Comparison of ENCODE assay signal across 8 cellular contexts in the genomic region with DNA sequence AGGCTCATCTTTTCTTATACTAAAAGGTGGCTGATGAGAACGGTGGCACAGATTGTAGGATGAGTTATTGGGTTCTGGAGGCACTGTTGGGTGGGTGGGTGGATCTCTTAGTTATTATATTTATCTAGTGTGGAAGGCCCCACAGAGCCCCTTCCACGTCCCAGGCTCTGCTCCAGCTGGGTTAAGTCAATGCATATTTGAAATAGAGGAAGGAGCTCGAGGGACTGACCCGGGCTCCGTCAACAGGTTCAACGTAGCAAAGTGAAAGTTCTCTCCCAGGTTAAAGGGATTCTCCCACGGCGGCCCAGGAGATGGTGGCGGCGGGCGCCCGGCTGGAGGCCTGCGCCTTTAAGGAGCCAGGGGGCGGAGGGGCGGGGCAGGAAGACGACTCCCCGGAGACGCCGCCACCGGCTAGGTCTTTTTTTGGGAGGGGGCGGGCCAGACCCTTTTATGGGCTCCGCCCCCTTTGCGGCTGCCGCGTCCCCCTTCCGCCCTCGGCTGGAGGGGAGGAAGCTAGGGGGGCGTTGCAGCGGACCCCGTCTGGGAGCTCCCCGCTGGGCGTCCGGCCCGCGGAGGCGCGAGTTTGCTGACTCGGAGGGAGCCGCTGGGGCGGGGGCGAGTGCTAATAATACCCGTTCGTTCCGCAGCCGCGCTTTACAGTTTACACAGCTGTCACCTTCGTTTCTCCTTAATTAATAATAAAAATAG. TPM values are rescaled to one million over a fixed set of nuclear protein-coding genes. Genes with fewer than 3 reads are reported as not detected.
A peak's percentile ranks its signal among the peaks of the same experiment; 100 is the strongest.
DNase-seq lines count a peak whose midpoint lies in the region; TF ChIP-seq lines count a peak whose summit lies in the region.

No MANE protein-coding gene starts in this region.

- H3T11ph ChIP-seq in H9 (ENCODE audit: low read length): no peak overlapping the region

- H4K8ac ChIP-seq in H9 (replicated peaks; ENCODE audit: insufficient read length, low read depth, low read length): no peak overlapping the region

- H3K79me2 ChIP-seq in H9 (ENCODE audit: insufficient read depth, low read length) (peaks cover 4% of the 10 kb centered on the region; the same call in 1 of the 2 replicates), MM.1S (ENCODE audit: low read length) (peaks cover 28% of the 10 kb centered on the region)

- H3K14ac ChIP-seq in H9 (ENCODE audit: insufficient read depth, low read length): no peak overlapping the region

- peak; percentile 65 for DNase-seq in G401 (ENCODE audit: low spot score)
- DNase-seq in H9: peak; percentile 96
- DNase-seq in MM.1S: peak; percentile 94
- DNase-seq in SIG-M5 treated with dmso at 0.1 percent for 504 hours (lab: John Stamatoyannopoulos, UW; ENCODE audit: unreplicated experiment): peak; percentile 95
- DNase-seq in activated naive CD4-positive, alpha-beta T cell (lab: John Stamatoyannopoulos, UW): peak; percentile 73 to 92 (median 81)
- peak; percentile 86 for DNase-seq in germinal center (ENCODE audit: low spot score)
- DNase-seq in occipital lobe (lab: John Stamatoyannopoulos, UW): peak; percentile 71

- H3K4me3 Mint-ChIP-seq in H9: peak overlapping the region; percentile 76 to 90

- H3K4me1 Mint-ChIP-seq in H9: peaks cover 27 to 38% of the 10 kb centered on the region in 2 experiments

- H3K27me3 ChIP-seq in H9 (ENCODE audit: insufficient read depth, low read length) (no peaks in the 10 kb centered on the region), MM.1S (replicated peaks; ENCODE audit: insufficient read depth, low read length) (no peaks in the 10 kb centered on the region)

- no peak overlapping the region for H3K27ac ChIP-seq in H9 (ENCODE audit: insufficient read length, low read depth, low read length)
- H3K27ac ChIP-seq in MM.1S (ENCODE audit: low read length): peak overlapping the region; percentile 95
- H3K27ac ChIP-seq in temporal lobe (ENCODE audit: low read depth, low read length): peak overlapping the region; percentile 59

- H2BK5ac ChIP-seq in H9 (ENCODE audit: insufficient read length, low read length): no peak overlapping the region

- no peak overlapping the region for H3K4ac ChIP-seq in H9 (ENCODE audit: low read depth, low read length)

- WGBS in H9 (ENCODE audit: extremely low coverage, insufficient read length, low lambda C conversion rate): no CpG with 5 or more reads among the region's 47 CpGs

- H3K4me1 ChIP-seq in H9 (ENCODE audit: insufficient read depth, low read length): peaks cover 2% of the 10 kb centered on the region; the same call in 1 of the 2 replicates
- H3K4me1 ChIP-seq in MM.1S (ENCODE audit: low read length): peaks cover 11% of the 10 kb centered on the region

- H3K18ac ChIP-seq in H9 (ENCODE audit: insufficient read length, low read depth, low read length): no peak overlapping the region

- no peak overlapping the region for H3K23ac ChIP-seq in H9 (ENCODE audit: insufficient read length, low read depth, low read length)

- peak overlapping the region; percentile 99 for H3K4me3 ChIP-seq in MM.1S (ENCODE audit: low read length)

- peaks cover under 1% of the 10 kb centered on the region for H4K20me1 ChIP-seq in H9 (ENCODE audit: control insufficient read depth, insufficient read depth, insufficient read length)
- no peaks in the 10 kb centered on the region for H4K20me1 ChIP-seq in MM.1S (ENCODE audit: insufficient read depth, low read length)

- H4K91ac ChIP-seq in H9 (ENCODE audit: insufficient read length, low read depth, low read length): no peak overlapping the region

- H3K9me2 ChIP-seq in MM.1S (replicated peaks; ENCODE audit: insufficient read depth, low read length): no peaks in the 10 kb centered on the region

- no peak overlapping the region for H3K27ac Mint-ChIP-seq in H9

- in situ Hi-C loops in G401 (cut with HindIII; ENCODE audit: low sequenced_read_pairs): no loop called here

- H2BK12ac ChIP-seq in H9 (ENCODE audit: insufficient read length, low read depth, low read length): no peak overlapping the region

- H4K5ac ChIP-seq in H9 (ENCODE audit: insufficient read length, low read depth, low read length): no peak overlapping the region

- peaks cover 3% of the 10 kb centered on the region for H3K79me1 ChIP-seq in H9 (ENCODE audit: insufficient read depth, low read depth, low read length, poor library complexity, severe bottlenecking)

- H3K36me3 Mint-ChIP-seq in H9 (ENCODE audit: insufficient read depth in 1 of 3, low read depth in 3 of 3): peaks cover 0 to 23% (median 16%) of the 10 kb centered on the region in 3 experiments; a peak in 6 of 7 replicates

- H3K27me3 Mint-ChIP-seq in H9 (ENCODE audit: low read depth): peaks cover 14% of the 10 kb centered on the region

- no peak overlapping the region for H2AK5ac ChIP-seq in H9 (ENCODE audit: insufficient read length, low read length)

- H2AFZ ChIP-seq in H9 (ENCODE audit: low read length) (peak overlapping the region; percentile 3), MM.1S (ENCODE audit: low read length) (peak overlapping the region; percentile 68)

- no peak overlapping the region for H2BK15ac ChIP-seq in H9 (ENCODE audit: low read depth, low read length)

- H3K9ac ChIP-seq in H9 (ENCODE audit: extremely low read depth, insufficient read length, low read length) (no peak overlapping the region), MM.1S (ENCODE audit: low read length) (peak overlapping the region; percentile 92)

- H3K9me3 Mint-ChIP-seq in H9: no peaks in the 10 kb centered on the region

- H2BK120ac ChIP-seq in H9 (ENCODE audit: low read depth, low read length, poor library complexity, severe bottlenecking): no peak overlapping the region

- H3K4me2 ChIP-seq in H9 (ENCODE audit: insufficient read depth, insufficient read length, low read length) (peak overlapping the region; percentile 97), MM.1S (ENCODE audit: low read depth, low read length) (peak overlapping the region; percentile 85)

- peaks cover 16% of the 10 kb centered on the region for H3K23me2 ChIP-seq in H9 (ENCODE audit: insufficient read length, low read depth, low read length, poor library complexity, severe bottlenecking)

- H3K9me3 ChIP-seq in H9 (ENCODE audit: control insufficient read depth, low read depth, low read length): no peaks in the 10 kb centered on the region
- no peaks in the 10 kb centered on the region for H3K9me3 ChIP-seq in MM.1S (replicated peaks; ENCODE audit: insufficient read depth, low read length)

- TF ChIP-seq CTCF in H9 (conservative IDR thresholded peaks at IDR 0.05): no peak
- TF ChIP-seq CTCF in MM.1S (IDR thresholded peaks at IDR 0.05; ENCODE audit: low read length): no peak

- peaks cover 11% of the 10 kb centered on the region; the same call in 1 of the 2 replicates for H3F3A ChIP-seq in MM.1S (ENCODE audit: insufficient read depth, low read length)

- H3K56ac ChIP-seq in H9 (ENCODE audit: insufficient read length, low read depth, low read length): no peak overlapping the region

- H3K36me3 ChIP-seq in MM.1S (replicated peaks; ENCODE audit: insufficient read depth, low read length): no peaks in the 10 kb centered on the region

- no peak overlapping the region for H2BK20ac ChIP-seq in H9 (ENCODE audit: low read depth, low read length, poor library complexity, severe bottlenecking)

RNA-seq across cellular contexts. Expression of a gene that starts 1.5 kb away (rescaled TPM):
- 53.0 and 60.1 TPM in 2 replicates for total RNA-seq in G401 (2014; rRNA removed; shearing (Covaris generic))
- total RNA-seq in H9 (2021) (207 and 214 TPM in 2 replicates), occipital lobe (9.4 TPM), temporal lobe (12.8 TPM)

RNA-seq across cellular contexts. Expression of a gene that starts 6.5 kb away (rescaled TPM):
- not detected in 2 replicates for total RNA-seq in G401 (2014; rRNA removed; shearing (Covaris generic))
- total RNA-seq in H9 (2021) (not detected in 2 replicates), occipital lobe (5.8 TPM), temporal lobe (3.9 TPM)

RNA-seq across cellular contexts. Expression of a gene that starts 20.9 kb away (rescaled TPM):
- not detected in 2 replicates for total RNA-seq in G401 (2014; rRNA removed; shearing (Covaris generic))
- total RNA-seq in H9 (2021) (1.1 and 1.4 TPM in 2 replicates), occipital lobe (not detected), temporal lobe (not detected)

RNA-seq across cellular contexts. Expression of a gene that starts 31.1 kb away (rescaled TPM):
- total RNA-seq in G401 (2014; rRNA removed; shearing (Covaris generic)): 1.4 TPM in 1 of 2 replicates, not detected in the other
- total RNA-seq in H9 (2021) (0.92 and 1.2 TPM in 2 replicates), occipital lobe (not detected), temporal lobe (0.25 TPM)
